In genomic region chr11:614583-615452, GRCh38 we compare ENCODE assay signal across 8 cellular contexts. TPM values are rescaled to one million over a fixed set of nuclear protein-coding genes. Genes with fewer than 3 reads are reported as not detected.
DNase-seq lines count a peak whose midpoint lies in the region; ATAC-seq and TF ChIP-seq lines count a peak whose summit lies in the region.

No MANE protein-coding gene starts in this region.

- peak; percentile 1 for ATAC-seq in GM21528 (IDR thresholded peaks at IDR 0.05; ENCODE audit: low FRiP score, unreplicated experiment)
- peak; percentile 6 for ATAC-seq in Panc1
- ATAC-seq in natural killer cell, result no peak

- peak overlapping the region; percentile 62 for H3K9ac ChIP-seq in endocrine pancreas (ENCODE audit: control insufficient read depth, insufficient read depth, low read length)

- H3K4me1 ChIP-seq in Panc1 (ENCODE audit: control insufficient read depth, insufficient read depth, low read length) (peaks cover 40% of the 10 kb centered on the region), endocrine pancreas (ENCODE audit: control insufficient read depth, insufficient read depth, low read length) (no peaks in the 10 kb centered on the region)

- BruUV-seq in Panc1 (replicated peaks; lab: Mats Ljungman, UMichigan), result no TSS peak

- DNase-seq in Panc1 (ENCODE audit: low read depth, low spot score) (no peak), natural killer cell (no peak), NCI-H748 (lab: John Stamatoyannopoulos, UW; ENCODE audit: unreplicated experiment) (no peak), inferior parietal cortex (ENCODE audit: extremely low spot score) (no peak), superior temporal gyrus (ENCODE audit: extremely low spot score) (no peak)
- DNase-seq in stimulated activated CD4-positive, alpha-beta T cell treated with anti-CD3 and anti-CD28 coated beads, Interleukin-2, amount 100 ng/mL, for 24 hours, result no peak

- peak overlapping the region; percentile 92 for H3K4me3 Mint-ChIP-seq in natural killer cell

- no peaks in the 10 kb centered on the region for H3K36me3 Mint-ChIP-seq in natural killer cell

- H3K4me3 ChIP-seq in Panc1 (ENCODE audit: low read depth in 2 of 2, low read length in 2 of 2) (peak overlapping the region; percentile 63 to 64), endocrine pancreas (ENCODE audit: control insufficient read depth, insufficient read depth, low read length) (no peak overlapping the region)

- POLR2A ChIA-PET in Panc1 (lab: Charles Lee), result interaction anchor here (1.1 kb wide), 1 partner anchor 81 kb away, joined by 4 read pairs; the partner anchor contains the start of gene TMEM80

- CTCF ChIA-PET in Panc1 (lab: Charles Lee), result no interaction called here

- H3K9me3 Mint-ChIP-seq in natural killer cell, result no peaks in the 10 kb centered on the region

- H3K27me3 Mint-ChIP-seq in natural killer cell (ENCODE audit: low read depth in 2 of 2), result no peaks in the 10 kb centered on the region

- H3K27ac ChIP-seq in Panc1 (ENCODE audit: low read length), result peak overlapping the region; percentile 80

- H3K27ac Mint-ChIP-seq in natural killer cell, result peak overlapping the region; percentile 89

- no peaks in the 10 kb centered on the region for H3K9me3 ChIP-seq in Panc1 (ENCODE audit: control insufficient read depth, insufficient read depth, low read depth, low read length)
- H3K9me3 ChIP-seq in endocrine pancreas (ENCODE audit: control insufficient read depth, low read length), result no peaks in the 10 kb centered on the region

- peaks cover 6 to 22% of the 10 kb centered on the region in 2 donors for H3K4me1 Mint-ChIP-seq in natural killer cell

- peaks cover 17% of the 10 kb centered on the region for H3K36me3 ChIP-seq in Panc1 (ENCODE audit: control insufficient read depth, insufficient read depth, low read length)
- H3K36me3 ChIP-seq in endocrine pancreas (ENCODE audit: control insufficient read depth, insufficient read depth, low read length), result no peaks in the 10 kb centered on the region

- H3K27me3 ChIP-seq in Panc1 (ENCODE audit: control insufficient read depth, insufficient read depth, low read length), result no peaks in the 10 kb centered on the region
- H3K27me3 ChIP-seq in endocrine pancreas (ENCODE audit: control insufficient read depth, insufficient read depth, low read length), result no peaks in the 10 kb centered on the region

- intact Hi-C loops in Panc1 (cut with micrococcal nuclease; ENCODE audit: unreplicated experiment), result no loop called here
- intact Hi-C loops in natural killer cell (cut with micrococcal nuclease), result loop anchor here (5.0 to 10.0 kb wide), 2 partner anchors 38 to 110 kb away; partner anchors contain the start of gene PHRF1

- TF ChIP-seq CTCF in Panc1 (IDR thresholded peaks at IDR 0.05) (no peak), natural killer cell (IDR thresholded peaks at IDR 0.05) (no peak)

- in situ Hi-C loops in Panc1 (cut with HindIII; ENCODE audit: low pct_unique_long_range_greater_than_20kb, low sequenced_read_pairs), result no loop called here

RNA-seq across cellular contexts. Expression of gene IRF7, which starts 0.9 kb away (rescaled TPM):
- 23.9 TPM for total RNA-seq in Panc1 (2021; ENCODE audit: unreplicated experiment)
- polyA plus RNA-seq in Panc1 (2012; ENCODE audit: insufficient read length), result 24.1 TPM
- total RNA-seq in natural killer cell, result 10 to 100 TPM; 63.3 to 97.3 (median 77.3) TPM

RNA-seq across cellular contexts. Expression of gene CDHR5, which starts 9.9 kb away (rescaled TPM):
- total RNA-seq in Panc1 (2021; ENCODE audit: unreplicated experiment) (not detected), natural killer cell (not detected)
- polyA plus RNA-seq in Panc1 (2012; ENCODE audit: insufficient read length), result 0.29 TPM

RNA-seq across cellular contexts. Expression of gene SCT, which starts 12.2 kb away (rescaled TPM):
- total RNA-seq in Panc1 (2021; ENCODE audit: unreplicated experiment) (not detected), natural killer cell (not detected)
- not detected for polyA plus RNA-seq in Panc1 (2012; ENCODE audit: insufficient read length)

RNA-seq across cellular contexts. Expression of gene DRD4, which starts 22.3 kb away (rescaled TPM):
- total RNA-seq in Panc1 (2021; ENCODE audit: unreplicated experiment) (0.95 TPM), natural killer cell (1 to 10 TPM in 1 of 3 donors, under 1 TPM in 2; 0.49 to 1.2 (median 0.61) TPM)
- polyA plus RNA-seq in Panc1 (2012; ENCODE audit: insufficient read length), result 3.0 TPM

RNA-seq across cellular contexts. Expression of gene PHRF1, which starts 38.5 kb away (rescaled TPM):
- total RNA-seq in Panc1 (2021; ENCODE audit: unreplicated experiment) (90.6 TPM), natural killer cell (10 to 100 TPM; 46.1 to 52.0 (median 46.9) TPM)
- polyA plus RNA-seq in Panc1 (2012; ENCODE audit: insufficient read length), result 83.1 TPM

Comparison
In these comparisons a context has a peak if more than half of its experiments do, and no peak if none do; other contexts are left out.
1. ATAC-seq: peak in GM21528 (single experiment) and Panc1 (single experiment); none in natural killer cell (0 of 3).